8 cellular contexts compared by ENCODE assay signal in genomic region chr2:27720004-27720551, GRCh38. TPM values are rescaled to one million over a fixed set of nuclear protein-coding genes. Genes with fewer than 3 reads are reported as not detected.
DNase-seq lines count a peak whose midpoint lies in the region; ATAC-seq and TF ChIP-seq lines count a peak whose summit lies in the region.

No MANE protein-coding gene starts in this region.

- peaks cover 4 to 18% (median 5%) of the 10 kb centered on the region in 4 donors for H3K4me1 ChIP-seq in transverse colon

- no peak overlapping the region for H3K4me3 Mint-ChIP-seq in stimulated activated naive B cell treated with anti-CD40 and anti-IgM and Interleukin-4, amounts not matched to agents 10 μg/mL and 1 μg/mL and 100 μg/mL, for 72 hours

- peak; percentile 60 to 68 for ATAC-seq in stimulated activated naive B cell treated with anti-CD40 and anti-IgM and Interleukin-4, amounts not matched to agents 10 μg/mL and 1 μg/mL and 100 μg/mL, for 72 hours (replicated peaks)

- in situ Hi-C loops in transverse colon (cut with MboI; ENCODE audit: low pct_ligation_motif_present in 1 of 4, low pct_unique_long_range_greater_than_20kb in 1 of 4, low sequenced_read_pairs in 3 of 4): no loop called here

- DNase-seq in 8988T (peak; percentile 84), HS-27A (ENCODE audit: low read depth) (peak; percentile 90), iris pigment epithelial cell (ENCODE audit: low read depth) (peak; percentile 93), putamen (ENCODE audit: low spot score) (no peak), transverse colon (no peak), NCI-H748 treated with DMSO at 0.1 percent for 48 hours (lab: John Stamatoyannopoulos, UW) (no peak)
- DNase-seq in activated CD8-positive, alpha-beta memory T cell treated with anti-CD3 and anti-CD28 coated beads, Interleukin-2, amount 50 U/mL, for 48 hours: peak; percentile 80
- no peak for DNase-seq in stimulated activated naive B cell treated with anti-CD40 and anti-IgM and Interleukin-4, amounts not matched to agents 10 μg/mL and 1 μg/mL and 100 μg/mL, for 72 hours

- peaks cover 14% of the 10 kb centered on the region for H3K27me3 ChIP-seq in transverse colon

- H3K4me3 ChIP-seq in transverse colon: no peak overlapping the region

- no peaks in the 10 kb centered on the region for H3K9me3 ChIP-seq in transverse colon

- no peak overlapping the region for H3K27ac Mint-ChIP-seq in stimulated activated naive B cell treated with anti-CD40 and anti-IgM and Interleukin-4, amounts not matched to agents 10 μg/mL and 1 μg/mL and 100 μg/mL, for 72 hours

- no peaks in the 10 kb centered on the region for H3K9me3 Mint-ChIP-seq in stimulated activated naive B cell treated with anti-CD40 and anti-IgM and Interleukin-4, amounts not matched to agents 10 μg/mL and 1 μg/mL and 100 μg/mL, for 72 hours

- no peak for TF ChIP-seq POLR2A in transverse colon (IDR thresholded peaks at IDR 0.05)

- intact Hi-C loops in transverse colon (cut with DNase I; ENCODE audit: low total_unique reads): loop anchor here (5.0 kb wide), 1 partner anchor 732 kb away; no protein-coding TSS in a partner anchor

- H3K27me3 Mint-ChIP-seq in stimulated activated naive B cell treated with anti-CD40 and anti-IgM and Interleukin-4, amounts not matched to agents 10 μg/mL and 1 μg/mL and 100 μg/mL, for 72 hours: peaks cover 13 to 14% of the 10 kb centered on the region in 2 donors

- H3K36me3 ChIP-seq in transverse colon: no peaks in the 10 kb centered on the region

- 51 to 90% methylated on average over 2 to 7 of the region's 7 CpGs for WGBS in transverse colon (ENCODE audit: low coverage in 1 of 2), 2 donors

- TF ChIP-seq EP300 in transverse colon (IDR thresholded peaks at IDR 0.05; ENCODE audit: low read depth): no peak

- no peak for TF ChIP-seq CTCF in transverse colon (IDR thresholded peaks at IDR 0.05)

- peaks cover 11 to 39% of the 10 kb centered on the region in 2 donors for H3K4me1 Mint-ChIP-seq in stimulated activated naive B cell treated with anti-CD40 and anti-IgM and Interleukin-4, amounts not matched to agents 10 μg/mL and 1 μg/mL and 100 μg/mL, for 72 hours

- no peaks in the 10 kb centered on the region for H3K36me3 Mint-ChIP-seq in stimulated activated naive B cell treated with anti-CD40 and anti-IgM and Interleukin-4, amounts not matched to agents 10 μg/mL and 1 μg/mL and 100 μg/mL, for 72 hours

- H3K27ac ChIP-seq in transverse colon: no peak overlapping the region

RNA-seq across cellular contexts. Expression of gene MRPL33, which starts 51.4 kb away (rescaled TPM):
- 10 to 100 TPM in 3 of 4 donors, 1 to 10 TPM in 1; 7.2 to 89.4 (median 45.7) TPM for total RNA-seq in transverse colon

RNA-seq across cellular contexts. Expression of gene SLC4A1AP, which starts 56.4 kb away (rescaled TPM):
- total RNA-seq in transverse colon: 10 to 100 TPM in 3 of 4 donors, 1 to 10 TPM in 1; 9.0 to 21.1 (median 16.1) TPM

RNA-seq across cellular contexts. Expression of gene SUPT7L, which starts 56.7 kb away (rescaled TPM):
- 10 to 100 TPM; 30.4 to 43.6 (median 38.2) TPM for total RNA-seq in transverse colon

Comparison
In these comparisons a context has a peak if more than half of its experiments do, and no peak if none do; other contexts are left out.
1. DNase-seq: peak in 8988T (single experiment), HS-27A (single experiment), activated CD8-positive, alpha-beta memory T cell treated with anti-CD3 and anti-CD28 coated beads, Interleukin-2, amount 50 U/mL, for 48 hours (single experiment) and iris pigment epithelial cell (single experiment); none in stimulated activated naive B cell treated with anti-CD40 and anti-IgM and Interleukin-4, amounts not matched to agents 10 μg/mL and 1 μg/mL and 100 μg/mL, for 72 hours (single experiment), putamen (single experiment), transverse colon (single experiment) and NCI-H748 treated with DMSO at 0.1 percent for 48 hours (single experiment).